12 cellular contexts compared by ENCODE assay signal in the genomic region with DNA sequence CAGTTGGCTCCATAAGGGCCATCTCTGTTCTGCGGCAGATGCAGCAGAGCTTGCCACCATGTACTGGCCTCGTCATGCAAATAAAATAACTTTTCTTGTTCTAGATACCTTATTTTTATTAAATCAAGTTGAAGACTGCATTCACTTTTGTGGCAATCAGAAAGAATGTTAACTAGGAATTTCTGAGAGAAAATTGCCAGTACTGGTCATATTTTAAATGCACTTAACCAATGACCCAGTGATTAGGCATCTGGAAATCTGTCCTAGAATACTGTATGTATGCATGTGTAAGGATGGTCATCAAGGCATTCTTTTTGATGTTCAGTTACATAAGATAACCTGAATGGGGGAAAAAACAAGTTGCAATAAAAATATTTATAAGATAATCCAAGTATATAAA. TPM values are rescaled to one million over a fixed set of nuclear protein-coding genes. Genes with fewer than 3 reads are reported as not detected.
"Had no signal": no experiment of that assay in that cellular context is flagged by ENCODE, and none has a peak within 500 bp of the region (broad histone marks: within the 10 kb centered on the region; RNA-seq: fewer than 3 reads in every experiment).

No MANE protein-coding gene starts in this region.

- H3K4me3 ChIP-seq: breast epithelium had no signal

- H2AFZ ChIP-seq: parathyroid adenoma had no signal

- H3K27me3 ChIP-seq: breast epithelium had no signal

- H3K9me3 ChIP-seq: breast epithelium had no signal

- FAIRE-seq: colon had no signal

- H3K4me1 ChIP-seq: breast epithelium, parathyroid adenoma had no signal

- DNase-seq: activated CD4-positive, alpha-beta T cell treated with anti-CD3 and anti-CD28 coated beads, Interleukin-2, amount 50 U/mL, for 4 hours; activated CD8-positive, alpha-beta memory T cell treated with anti-CD3 and anti-CD28 coated beads, Interleukin-2, amount 10 ng/mL, durations not matched to agents 7 days and 5 days; activated effector memory CD4-positive, alpha-beta T cell treated with anti-CD3 and anti-CD28 coated beads, Interleukin-2, amount 50 U/mL, for 16 hours; activated T-cell treated with anti-CD3 and anti-CD28 coated beads, Interleukin-2, amount 50 U/mL, for 24 hours; effector CD8-positive, alpha-beta T cell; naive thymus-derived CD4-positive, alpha-beta T cell had no signal

- H3K27ac ChIP-seq: parathyroid adenoma had no signal

- H3K9ac ChIP-seq: parathyroid adenoma had no signal

- ATAC-seq: activated CD4-positive, CD25-positive, alpha-beta regulatory T cell treated with anti-CD3 and anti-CD28 coated beads, Interleukin-2, amount 50 U/mL, for 24 hours; activated CD8-positive, alpha-beta memory T cell treated with anti-CD3 and anti-CD28 coated beads, Interleukin-2, amount 10 ng/mL, durations not matched to agents 7 days and 5 days; activated naive CD4-positive, alpha-beta T cell treated with anti-CD3 and anti-CD28 coated beads, Interleukin-2, amount 50 U/mL, for 72 hours; naive thymus-derived CD4-positive, alpha-beta T cell; stimulated activated memory B cell treated with anti-CD40 and anti-IgM and Interleukin-4, amounts not matched to agents 10 μg/mL and 1 μg/mL and 100 μg/mL, for 72 hours had no signal

RNA-seq across cellular contexts. Expression of a gene that starts 34.2 kb away (rescaled TPM):
- polyA plus RNA-seq: naive thymus-derived CD4-positive, alpha-beta T cell had no signal
